Comparison of ENCODE assay signal across 9 cellular contexts in genomic region chr1:17075470-17076255, GRCh38. TPM values are rescaled to one million over a fixed set of nuclear protein-coding genes. Genes with fewer than 3 reads are reported as not detected.
DNase-seq lines count a peak whose midpoint lies in the region; ATAC-seq and TF ChIP-seq lines count a peak whose summit lies in the region.
"Had no signal": no experiment of that assay in that cellular context is flagged by ENCODE, and none has a peak within 500 bp of the region (broad histone marks: within the 10 kb centered on the region; RNA-seq: fewer than 3 reads in every experiment).

No MANE protein-coding gene starts in this region.

- no peak overlapping the region for H3K27ac Mint-ChIP-seq in activated CD8-positive, alpha-beta memory T cell treated with anti-CD3 and anti-CD28 coated beads, Interleukin-2, amount 10 ng/mL, durations not matched to agents 7 days and 5 days

- TF ChIP-seq POLR2A in NB4 (IDR thresholded peaks at IDR 0.05; ENCODE audit: extremely low read depth, insufficient read length) = no peak

- peaks cover 4% of the 10 kb centered on the region for H3K4me1 Mint-ChIP-seq in activated CD8-positive, alpha-beta memory T cell treated with anti-CD3 and anti-CD28 coated beads, Interleukin-2, amount 10 ng/mL, durations not matched to agents 7 days and 5 days

- H3K4me3 Mint-ChIP-seq in activated CD8-positive, alpha-beta memory T cell treated with anti-CD3 and anti-CD28 coated beads, Interleukin-2, amount 10 ng/mL, durations not matched to agents 7 days and 5 days = no peak overlapping the region

- H3K9me3 Mint-ChIP-seq in activated CD8-positive, alpha-beta memory T cell treated with anti-CD3 and anti-CD28 coated beads, Interleukin-2, amount 10 ng/mL, durations not matched to agents 7 days and 5 days (ENCODE audit: low read depth) = no peaks in the 10 kb centered on the region

- peak; percentile 62 for DNase-seq in activated CD8-positive, alpha-beta memory T cell treated with anti-CD3 and anti-CD28 coated beads, Interleukin-2, amount 10 ng/mL, durations not matched to agents 7 days and 5 days
- DNase-seq in activated CD8-positive, alpha-beta memory T cell treated with anti-CD3 and anti-CD28 coated beads for 24 hours = no peak
- DNase-seq in NB4 (ENCODE audit: low read depth) (peak; percentile 81), cerebellar cortex (ENCODE audit: low spot score) (peak; percentile 42), retinal pigment epithelial cell (ENCODE audit: low read depth) (no peak)
- DNase-seq in activated naive CD4-positive, alpha-beta T cell treated with anti-CD3 and anti-CD28 coated beads, Interleukin-2, amount 50 U/mL, for 16 hours = no peak

- CTCF ChIA-PET in activated CD8-positive, alpha-beta memory T cell treated with anti-CD3 and anti-CD28 coated beads, Interleukin-2, amount 10 ng/mL, durations not matched to agents 7 days and 5 days (lab: Charles Lee) = interaction anchor here (0.6 to 2.0 kb wide), 14 partner anchors 9 to 162 kb away, joined by 3 to 9 read pairs (median 4); no protein-coding TSS in a partner anchor

- TF ChIP-seq CTCF in NB4 (IDR thresholded peaks at IDR 0.05; ENCODE audit: low read depth, low read length) (peak; percentile 76), retinal pigment epithelial cell (conservative IDR thresholded peaks at IDR 0.05; ENCODE audit: low read depth, low read length) (peak; percentile 51)

- H3K27me3 Mint-ChIP-seq in activated CD8-positive, alpha-beta memory T cell treated with anti-CD3 and anti-CD28 coated beads, Interleukin-2, amount 10 ng/mL, durations not matched to agents 7 days and 5 days = peaks cover 3% of the 10 kb centered on the region

- peak; percentile 70 for ATAC-seq in activated CD8-positive, alpha-beta memory T cell treated with anti-CD3 and anti-CD28 coated beads, Interleukin-2, amount 10 ng/mL, durations not matched to agents 7 days and 5 days
- ATAC-seq in GM19467 (IDR thresholded peaks at IDR 0.05; ENCODE audit: unreplicated experiment) (no peak), GM21619 (IDR thresholded peaks at IDR 0.05; ENCODE audit: unreplicated experiment) (no peak)

- no peaks in the 10 kb centered on the region for H3K36me3 Mint-ChIP-seq in activated CD8-positive, alpha-beta memory T cell treated with anti-CD3 and anti-CD28 coated beads, Interleukin-2, amount 10 ng/mL, durations not matched to agents 7 days and 5 days

- no peak overlapping the region for H3K4me3 ChIP-seq in NB4 (ENCODE audit: low read depth, low read length)
- H3K4me3 ChIP-seq in retinal pigment epithelial cell (ENCODE audit: low read length) = no peak overlapping the region
- H3K4me3 ChIP-seq: skin epidermis had no signal

RNA-seq across cellular contexts. Expression of gene SDHB, which starts 21.8 kb away (rescaled TPM):
- 100 to 1,000 TPM; 108 TPM for total RNA-seq in activated CD8-positive, alpha-beta memory T cell treated with anti-CD3 and anti-CD28 coated beads, Interleukin-2, amount 10 ng/mL, durations not matched to agents 7 days and 5 days

RNA-seq across cellular contexts. Expression of gene PADI2, which starts 43.6 kb away (rescaled TPM):
- total RNA-seq in activated CD8-positive, alpha-beta memory T cell treated with anti-CD3 and anti-CD28 coated beads, Interleukin-2, amount 10 ng/mL, durations not matched to agents 7 days and 5 days = under 1 TPM; 0.09 to 0.23 TPM

Comparison
In these comparisons a context has a peak if more than half of its experiments do, and no peak if none do; other contexts are left out.
1. DNase-seq: peak in activated CD8-positive, alpha-beta memory T cell treated with anti-CD3 and anti-CD28 coated beads, Interleukin-2, amount 10 ng/mL, durations not matched to agents 7 days and 5 days (single experiment), NB4 (single experiment) and cerebellar cortex (single experiment); none in activated CD8-positive, alpha-beta memory T cell treated with anti-CD3 and anti-CD28 coated beads for 24 hours (single experiment), retinal pigment epithelial cell (single experiment) and activated naive CD4-positive, alpha-beta T cell treated with anti-CD3 and anti-CD28 coated beads, Interleukin-2, amount 50 U/mL, for 16 hours (single experiment).